ENCODE assay signal across 22 cellular contexts in genomic region chr2:240153418-240153817, GRCh38. TPM values are rescaled to one million over a fixed set of nuclear protein-coding genes. Genes with fewer than 3 reads are reported as not detected.
A peak's percentile ranks its signal among the peaks of the same experiment; 100 is the strongest.
DNase-seq lines count a peak whose midpoint lies in the region; ATAC-seq, FAIRE-seq and TF ChIP-seq lines count a peak whose summit lies in the region.
"Had no signal": no experiment of that assay in that cellular context is flagged by ENCODE, and none has a peak within 500 bp of the region (broad histone marks: within the 10 kb centered on the region; RNA-seq: fewer than 3 reads in every experiment).

No MANE protein-coding gene starts in this region.

- peak overlapping the region; percentile 61 for H2AK5ac ChIP-seq in neuronal stem cell (ENCODE audit: low read depth, low read length)

- H3K9me3 ChIP-seq in neuronal stem cell (replicated peaks in 1 of 2; ENCODE audit: control insufficient read depth in 2 of 2, insufficient read depth in 1 of 2, low read depth in 1 of 2, low read length in 2 of 2) (peaks cover 0 to 1% of the 10 kb centered on the region in 2 donors), spleen (peaks cover 0 to 7% (median 0%) of the 10 kb centered on the region in 8 donors)
- H3K9me3 ChIP-seq: BLaER1 had no signal

- peak overlapping the region; percentile 86 for H3K18ac ChIP-seq in neuronal stem cell (ENCODE audit: low read length)

- H3K36me3 Mint-ChIP-seq in brain: no peaks in the 10 kb centered on the region
- H3K36me3 Mint-ChIP-seq: CD14-positive monocyte; CD4-positive, alpha-beta memory T cell had no signal

- ATAC-seq in Right ventricle myocardium superior (ENCODE audit: poor library complexity): no peak
- ATAC-seq: GM12878, HepG2 had no signal

- H2BK120ac ChIP-seq in neuronal stem cell (ENCODE audit: low read depth, low read length): no peak overlapping the region

- no peak for TF ChIP-seq POLR2A in spleen (IDR thresholded peaks at IDR 0.05)

- H3K4me2 ChIP-seq in neuronal stem cell (ENCODE audit: insufficient read depth, low read length, poor library complexity, severe bottlenecking): no peak overlapping the region
- H3K4me2 ChIP-seq: BLaER1 had no signal

- H3K14ac ChIP-seq in neuronal stem cell (ENCODE audit: low read length): no peak overlapping the region

- H2AFZ ChIP-seq in neuronal stem cell (ENCODE audit: low read length): no peak overlapping the region

- H4K8ac ChIP-seq in neuronal stem cell (ENCODE audit: low read depth, low read length): no peak overlapping the region

- no peak overlapping the region for H4K91ac ChIP-seq in neuronal stem cell (ENCODE audit: low read depth, low read length, poor library complexity)

- H3K4me3 ChIP-seq in neuronal stem cell (ENCODE audit: low read length in 2 of 2) (no peak overlapping the region), spleen (no peak overlapping the region)
- H3K4me3 ChIP-seq: BLaER1, GM12878 had no signal

- H3K27ac ChIP-seq in neuronal stem cell (replicated peaks; ENCODE audit: low read length) (no peak overlapping the region), spleen (no peak overlapping the region)
- H3K27ac ChIP-seq: BLaER1 had no signal

- no peak overlapping the region for H3K23ac ChIP-seq in neuronal stem cell (ENCODE audit: low read depth, low read length, poor library complexity)

- no peak overlapping the region for H2BK12ac ChIP-seq in neuronal stem cell (ENCODE audit: low read length)

- no peak overlapping the region for H3K9ac ChIP-seq in neuronal stem cell (ENCODE audit: low read depth, low read length, poor library complexity)
- H3K9ac ChIP-seq: BLaER1 had no signal

- intact Hi-C loops in cardiac septum (cut with DNase I): loop anchor here (5.0 kb wide), 1 partner anchor 284 kb away; the partner anchor contains the start of gene GPC1
- intact Hi-C loops in Right ventricle myocardium superior (cut with DNase I): no loop called here
- intact Hi-C loops in spleen (cut with DNase I; ENCODE audit: low total_unique reads): no loop called here

- H2BK15ac ChIP-seq in neuronal stem cell (ENCODE audit: low read length): no peak overlapping the region

- TF ChIP-seq CTCF in brain (conservative IDR thresholded peaks at IDR 0.05) (no peak), spleen (IDR thresholded peaks at IDR 0.05 in 8 of 11, conservative IDR thresholded peaks at IDR 0.05 in 3 of 11) (no peak), D721Med (IDR thresholded peaks at IDR 0.05; ENCODE audit: insufficient read depth, missing control alignments) (no peak)

- H3K4me3 Mint-ChIP-seq in brain: no peak overlapping the region
- H3K4me3 Mint-ChIP-seq: CD14-positive monocyte; CD4-positive, alpha-beta memory T cell had no signal

- H3K4me1 ChIP-seq in neuronal stem cell (ENCODE audit: control insufficient read depth in 2 of 2, insufficient read depth in 1 of 2, low read depth in 1 of 2, low read length in 2 of 2) (peaks cover 0 to 25% of the 10 kb centered on the region in 2 donors), spleen (no peaks in the 10 kb centered on the region)
- H3K4me1 ChIP-seq: BLaER1 had no signal

- DNase-seq in cardiac septum (ENCODE audit: low spot score) (peak; percentile 14), Right ventricle myocardium superior (no peak), neuronal stem cell (ENCODE audit: low spot score) (no peak), spleen (peak; percentile 36), HuH-7.5 (ENCODE audit: low spot score) (no peak), DMS 273 treated with DMSO at 0.1 percent for 48 hours (lab: John Stamatoyannopoulos, UW) (no peak), D721Med (ENCODE audit: insufficient read length, low spot score) (no peak)
- DNase-seq: 8988T; CD4-positive, alpha-beta memory T cell; DMS53; DND-41; EL; GOT3; H7 had no signal

- no peaks in the 10 kb centered on the region for H3K36me3 ChIP-seq in neuronal stem cell (replicated peaks in 1 of 2; ENCODE audit: control insufficient read depth in 2 of 2, insufficient read depth in 2 of 2, low read length in 2 of 2)
- no peaks in the 10 kb centered on the region for H3K36me3 ChIP-seq in spleen
- H3K36me3 ChIP-seq: BLaER1 had no signal

- no peaks in the 10 kb centered on the region for H3K27me3 Mint-ChIP-seq in brain

- WGBS in neuronal stem cell (ENCODE audit: extremely low coverage in 2 of 2, insufficient read length in 2 of 2, insufficient replicate concordance in 1 of 2), 2 donors: no CpG with 5 or more reads among the region's 3 CpGs
- 60 to 90% (median 80%) methylated on average over 2 to 3 of the region's 3 CpGs for WGBS in spleen, 5 donors

- peak overlapping the region; percentile 37 to 88 (median 62) for H3K27ac Mint-ChIP-seq in brain
- H3K27ac Mint-ChIP-seq: CD14-positive monocyte; CD4-positive, alpha-beta memory T cell had no signal

- H3K9me3 Mint-ChIP-seq in brain: peaks cover 5 to 14% (median 6%) of the 10 kb centered on the region in 5 experiments

- H3K4me1 Mint-ChIP-seq in brain: peaks cover 42% of the 10 kb centered on the region
- H3K4me1 Mint-ChIP-seq: CD14-positive monocyte had no signal

- H3K4ac ChIP-seq in neuronal stem cell (ENCODE audit: low read length): no peak overlapping the region

- FAIRE-seq in D721Med (lab: Jason Lieb, UNC): no peak
- FAIRE-seq: GM12878, HepG2 had no signal

- H3K27me3 ChIP-seq in neuronal stem cell (ENCODE audit: control insufficient read depth in 3 of 3, insufficient read depth in 3 of 3, low read depth in 1 of 3, low read length in 3 of 3) (peaks cover 0 to 31% (median 0%) of the 10 kb centered on the region in 3 experiments), spleen (replicated peaks in 1 of 7) (peaks cover 0 to 45% (median 9%) of the 10 kb centered on the region in 7 donors)
- H3K27me3 ChIP-seq: BLaER1 had no signal

- no peaks in the 10 kb centered on the region for H3K79me1 ChIP-seq in neuronal stem cell (ENCODE audit: low read depth, low read length)

- no peak overlapping the region for H2BK5ac ChIP-seq in neuronal stem cell (ENCODE audit: low read length)

RNA-seq across cellular contexts. Expression of gene OTOS, which starts 13.0 kb away (rescaled TPM):
- total RNA-seq in cardiac septum: not detected
- not detected for total RNA-seq in Right ventricle myocardium superior
- 3.5 TPM for polyA plus RNA-seq in brain (ENCODE audit: insufficient read depth, low read depth, low replicate concordance)
- 0.08 TPM for polyA plus RNA-seq in neuronal stem cell (2013, experiment 1 of 2)
- not detected for polyA plus RNA-seq in neuronal stem cell (2013, experiment 2 of 2)
- total RNA-seq in spleen: not detected
- polyA plus RNA-seq in spleen: not detected
- total RNA-seq: A673; CD4-positive, alpha-beta memory T cell; G401; GM12878; H7; HepG2 had no signal
- polyA plus RNA-seq: AG04450; CD14-positive monocyte; CD4-positive, alpha-beta memory T cell; GM12878; HepG2 had no signal

RNA-seq across cellular contexts. Expression of gene COPS9, which starts 17.3 kb away (rescaled TPM):
- total RNA-seq in cardiac septum: 149 TPM
- total RNA-seq in Right ventricle myocardium superior: 206 TPM
- 249 TPM for polyA plus RNA-seq in brain (ENCODE audit: insufficient read depth, low read depth, low replicate concordance)
- 234 TPM for polyA plus RNA-seq in neuronal stem cell (2013, experiment 1 of 2)
- 225 TPM for polyA plus RNA-seq in neuronal stem cell (2013, experiment 2 of 2)
- total RNA-seq in spleen: 100 to 1,000 TPM in 2 of 7 donors, 10 to 100 TPM in 5; 74.7 to 154 (median 85.7) TPM
- 100 to 1,000 TPM; 273 to 441 (median 321) TPM for polyA plus RNA-seq in spleen

Comparison
In these comparisons a context has a peak if more than half of its experiments do, and no peak if none do; other contexts are left out.
1. DNase-seq: peak in cardiac septum (single experiment) and spleen (single experiment); none in Right ventricle myocardium superior (single experiment), neuronal stem cell (single experiment), HuH-7.5 (single experiment), DMS 273 treated with DMSO at 0.1 percent for 48 hours (single experiment) and D721Med (single experiment).